In the genomic region with DNA sequence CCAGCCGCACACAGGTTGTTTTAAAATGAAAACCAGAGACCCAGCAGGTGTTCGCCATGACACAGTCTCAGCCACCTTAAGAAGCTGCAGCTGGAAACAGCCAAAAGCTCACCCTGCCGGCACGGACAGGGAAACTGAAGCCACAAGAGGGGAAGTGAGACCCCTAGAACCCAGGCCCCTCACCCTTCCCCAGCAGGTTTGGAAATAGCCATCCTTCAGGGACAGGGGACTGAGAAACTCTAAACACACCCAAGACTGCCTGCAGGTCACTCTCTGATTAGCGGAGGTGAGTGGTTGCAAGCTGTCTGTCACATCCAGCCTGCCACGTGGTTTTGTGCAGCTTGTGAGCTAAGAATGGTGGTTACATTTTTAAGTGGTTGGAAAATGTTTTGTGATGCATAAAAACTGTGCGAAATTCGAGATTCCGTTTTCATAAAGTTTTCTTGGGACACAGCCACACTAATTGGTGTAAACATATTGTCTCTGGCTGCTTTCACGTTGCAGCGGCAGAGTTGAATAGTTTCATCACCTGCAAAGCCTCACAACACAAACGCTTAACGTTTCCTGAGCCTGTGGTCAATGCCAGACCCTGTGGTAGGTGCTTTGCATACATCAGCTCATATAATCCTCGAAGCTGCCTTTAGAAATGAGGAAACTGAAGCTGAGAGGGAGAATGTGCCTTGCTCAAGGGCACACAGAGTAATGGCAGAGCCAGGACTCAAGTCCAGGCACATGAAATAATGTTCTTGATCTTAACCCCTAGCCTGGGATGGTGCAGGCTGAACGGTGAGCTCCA, we compare ENCODE assay signal across 1 cellular context.
TF ChIP-seq lines count a peak whose summit lies in the region.

No MANE protein-coding gene starts in this region.

TF ChIP-seq in HepG2, 621 proteins besides CTCF, POLR2A, EP300 and RAD21 (continued from another document):
- TF ChIP-seq SIN3A (IDR thresholded peaks at IDR 0.05; ENCODE audit: borderline replicate concordance, low read depth, low read length) (no peak), DNMT1 (CRISPR knock-in tag; IDR thresholded peaks at IDR 0.05) (no peak), U2AF1 (optimal IDR thresholded peaks at IDR 0.05; ENCODE audit: low read depth, low read length) (no peak), TBX2 (CRISPR knock-in tag; IDR thresholded peaks at IDR 0.05; ENCODE audit: borderline replicate concordance) (0 out of 2 replicates have a peak, but pooled peaks have one; percentile 18), ZFAT (CRISPR knock-in tag; conservative IDR thresholded peaks at IDR 0.05) (no peak), MZF1 (CRISPR knock-in tag; IDR thresholded peaks at IDR 0.05; ENCODE audit: borderline replicate concordance) (no peak)
- TF ChIP-seq, protein P1, sequence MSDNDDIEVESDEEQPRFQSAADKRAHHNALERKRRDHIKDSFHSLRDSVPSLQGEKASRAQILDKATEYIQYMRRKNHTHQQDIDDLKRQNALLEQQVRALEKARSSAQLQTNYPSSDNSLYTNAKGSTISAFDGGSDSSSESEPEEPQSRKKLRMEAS (IDR thresholded peaks at IDR 0.05): peak; percentile 40; the same call in 1 of the 2 replicates
- TF ChIP-seq, protein P2, sequence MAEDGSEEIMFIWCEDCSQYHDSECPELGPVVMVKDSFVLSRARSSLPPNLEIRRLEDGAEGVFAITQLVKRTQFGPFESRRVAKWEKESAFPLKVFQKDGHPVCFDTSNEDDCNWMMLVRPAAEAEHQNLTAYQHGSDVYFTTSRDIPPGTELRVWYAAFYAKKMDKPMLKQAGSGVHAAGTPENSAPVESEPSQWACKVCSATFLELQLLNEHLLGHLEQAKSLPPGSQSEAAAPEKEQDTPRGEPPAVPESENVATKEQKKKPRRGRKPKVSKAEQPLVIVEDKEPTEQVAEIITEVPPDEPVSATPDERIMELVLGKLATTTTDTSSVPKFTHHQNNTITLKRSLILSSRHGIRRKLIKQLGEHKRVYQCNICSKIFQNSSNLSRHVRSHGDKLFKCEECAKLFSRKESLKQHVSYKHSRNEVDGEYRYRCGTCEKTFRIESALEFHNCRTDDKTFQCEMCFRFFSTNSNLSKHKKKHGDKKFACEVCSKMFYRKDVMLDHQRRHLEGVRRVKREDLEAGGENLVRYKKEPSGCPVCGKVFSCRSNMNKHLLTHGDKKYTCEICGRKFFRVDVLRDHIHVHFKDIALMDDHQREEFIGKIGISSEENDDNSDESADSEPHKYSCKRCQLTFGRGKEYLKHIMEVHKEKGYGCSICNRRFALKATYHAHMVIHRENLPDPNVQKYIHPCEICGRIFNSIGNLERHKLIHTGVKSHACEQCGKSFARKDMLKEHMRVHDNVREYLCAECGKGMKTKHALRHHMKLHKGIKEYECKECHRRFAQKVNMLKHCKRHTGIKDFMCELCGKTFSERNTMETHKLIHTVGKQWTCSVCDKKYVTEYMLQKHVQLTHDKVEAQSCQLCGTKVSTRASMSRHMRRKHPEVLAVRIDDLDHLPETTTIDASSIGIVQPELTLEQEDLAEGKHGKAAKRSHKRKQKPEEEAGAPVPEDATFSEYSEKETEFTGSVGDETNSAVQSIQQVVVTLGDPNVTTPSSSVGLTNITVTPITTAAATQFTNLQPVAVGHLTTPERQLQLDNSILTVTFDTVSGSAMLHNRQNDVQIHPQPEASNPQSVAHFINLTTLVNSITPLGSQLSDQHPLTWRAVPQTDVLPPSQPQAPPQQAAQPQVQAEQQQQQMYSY (CRISPR knock-in tag; IDR thresholded peaks at IDR 0.05): no peak
- TF ChIP-seq, protein P3, sequence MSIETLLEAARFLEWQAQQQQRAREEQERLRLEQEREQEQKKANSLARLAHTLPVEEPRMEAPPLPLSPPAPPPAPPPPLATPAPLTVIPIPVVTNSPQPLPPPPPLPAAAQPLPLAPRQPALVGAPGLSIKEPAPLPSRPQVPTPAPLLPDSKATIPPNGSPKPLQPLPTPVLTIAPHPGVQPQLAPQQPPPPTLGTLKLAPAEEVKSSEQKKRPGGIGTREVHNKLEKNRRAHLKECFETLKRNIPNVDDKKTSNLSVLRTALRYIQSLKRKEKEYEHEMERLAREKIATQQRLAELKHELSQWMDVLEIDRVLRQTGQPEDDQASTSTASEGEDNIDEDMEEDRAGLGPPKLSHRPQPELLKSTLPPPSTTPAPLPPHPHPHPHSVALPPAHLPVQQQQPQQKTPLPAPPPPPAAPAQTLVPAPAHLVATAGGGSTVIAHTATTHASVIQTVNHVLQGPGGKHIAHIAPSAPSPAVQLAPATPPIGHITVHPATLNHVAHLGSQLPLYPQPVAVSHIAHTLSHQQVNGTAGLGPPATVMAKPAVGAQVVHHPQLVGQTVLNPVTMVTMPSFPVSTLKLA (IDR thresholded peaks at IDR 0.05): 0 out of 2 replicates have a peak, but pooled peaks have one; percentile 6
- TF ChIP-seq, protein P4, sequence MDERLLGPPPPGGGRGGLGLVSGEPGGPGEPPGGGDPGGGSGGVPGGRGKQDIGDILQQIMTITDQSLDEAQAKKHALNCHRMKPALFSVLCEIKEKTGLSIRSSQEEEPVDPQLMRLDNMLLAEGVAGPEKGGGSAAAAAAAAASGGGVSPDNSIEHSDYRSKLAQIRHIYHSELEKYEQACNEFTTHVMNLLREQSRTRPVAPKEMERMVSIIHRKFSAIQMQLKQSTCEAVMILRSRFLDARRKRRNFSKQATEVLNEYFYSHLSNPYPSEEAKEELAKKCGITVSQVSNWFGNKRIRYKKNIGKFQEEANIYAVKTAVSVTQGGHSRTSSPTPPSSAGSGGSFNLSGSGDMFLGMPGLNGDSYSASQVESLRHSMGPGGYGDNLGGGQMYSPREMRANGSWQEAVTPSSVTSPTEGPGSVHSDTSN (CRISPR knock-in tag; IDR thresholded peaks at IDR 0.05): peak; percentile 48; the same call in 1 of the 2 replicates
